27 cellular contexts compared by ENCODE assay signal in genomic region chr4:29453421-29453820, GRCh38.
"Had no signal": no experiment of that assay in that cellular context is flagged by ENCODE, and none has a peak within 500 bp of the region (broad histone marks: within the 10 kb centered on the region; RNA-seq: fewer than 3 reads in every experiment).

No MANE protein-coding gene starts in this region.

- H3K9me3 Mint-ChIP-seq: nephron, neural progenitor cell had no signal

- DNase-seq: cortex of kidney; dorsolateral prefrontal cortex; effector CD4-positive, alpha-beta T cell; foreskin keratinocyte; heart left ventricle; hippocampal formation; left cardiac atrium; left lung; mesendoderm; midbrain; naive thymus-derived CD4-positive, alpha-beta T cell; sigmoid colon; spleen; stimulated activated CD4-positive, alpha-beta T cell treated with anti-CD3 and anti-CD28 coated beads, Interleukin-4, amount 100 ng/mL, for 4 hours; upper lobe of left lung; uterus had no signal

- H3K36me3 Mint-ChIP-seq: neural progenitor cell; stimulated activated memory B cell treated with anti-CD40 and anti-IgM and Interleukin-4, amounts not matched to agents 10 μg/mL and 1 μg/mL and 100 μg/mL, for 72 hours had no signal

- H2AFZ ChIP-seq: neural progenitor cell, parathyroid adenoma had no signal

- H3K4me1 Mint-ChIP-seq: nephron; stimulated activated memory B cell treated with anti-CD40 and anti-IgM and Interleukin-4, amounts not matched to agents 10 μg/mL and 1 μg/mL and 100 μg/mL, for 72 hours had no signal

- H3K36me3 ChIP-seq: gastroesophageal sphincter, heart left ventricle, left lung, neural progenitor cell, right atrium auricular region, sigmoid colon, spleen, thoracic aorta, tibial nerve, upper lobe of left lung, uterus had no signal

- H3K27me3 ChIP-seq: dorsolateral prefrontal cortex, foreskin keratinocyte, gastroesophageal sphincter, heart left ventricle, left lung, neural progenitor cell, right atrium auricular region, sigmoid colon, spleen, tibial nerve, upper lobe of left lung, uterus had no signal

- H3K9ac ChIP-seq: neural progenitor cell, parathyroid adenoma had no signal

- H3K4me3 ChIP-seq: dorsolateral prefrontal cortex, gastroesophageal sphincter, heart left ventricle, left lung, neural progenitor cell, right atrium auricular region, sigmoid colon, skin epidermis, spleen, thoracic aorta, tibial nerve, upper lobe of left lung, uterus had no signal

- H3K4me2 ChIP-seq: neural progenitor cell had no signal

- ATAC-seq: foreskin keratinocyte; gastroesophageal sphincter; heart left ventricle; left cardiac atrium; left lung; naive thymus-derived CD4-positive, alpha-beta T cell; stimulated activated memory B cell treated with anti-CD40 and anti-IgM and Interleukin-4, amounts not matched to agents 10 μg/mL and 1 μg/mL and 100 μg/mL, for 72 hours had no signal

- H3K27me3 Mint-ChIP-seq: naive thymus-derived CD4-positive, alpha-beta T cell; progenitor cell of endocrine pancreas; stimulated activated memory B cell treated with anti-CD40 and anti-IgM and Interleukin-4, amounts not matched to agents 10 μg/mL and 1 μg/mL and 100 μg/mL, for 72 hours; stimulated activated naive CD8-positive, alpha-beta T cell treated with anti-CD3 and anti-CD28 coated beads, Interleukin-15, Interleukin-2, amounts not matched to agents 100 ng/mL and 50 ng/mL, for 24 hours had no signal

- H3K27ac ChIP-seq: dorsolateral prefrontal cortex, foreskin keratinocyte, gastroesophageal sphincter, heart left ventricle, left lung, neural progenitor cell, parathyroid adenoma, right atrium auricular region, sigmoid colon, skin epidermis, spleen, thoracic aorta, tibial nerve, upper lobe of left lung, uterus had no signal

- H3K9me3 ChIP-seq: gastroesophageal sphincter, right atrium auricular region, thoracic aorta, tibial nerve, upper lobe of left lung, uterus had no signal

- H3K4me3 Mint-ChIP-seq: naive thymus-derived CD4-positive, alpha-beta T cell; nephron; neural progenitor cell; stimulated activated memory B cell treated with anti-CD40 and anti-IgM and Interleukin-4, amounts not matched to agents 10 μg/mL and 1 μg/mL and 100 μg/mL, for 72 hours; stimulated activated naive CD8-positive, alpha-beta T cell treated with anti-CD3 and anti-CD28 coated beads, Interleukin-15, Interleukin-2, amounts not matched to agents 100 ng/mL and 50 ng/mL, for 24 hours had no signal

- H3K4me1 ChIP-seq: foreskin keratinocyte, gastroesophageal sphincter, heart left ventricle, left lung, neural progenitor cell, parathyroid adenoma, right atrium auricular region, sigmoid colon, spleen, tibial nerve, upper lobe of left lung, uterus had no signal

- H3K27ac Mint-ChIP-seq: naive thymus-derived CD4-positive, alpha-beta T cell; nephron; neural progenitor cell; progenitor cell of endocrine pancreas; stimulated activated memory B cell treated with anti-CD40 and anti-IgM and Interleukin-4, amounts not matched to agents 10 μg/mL and 1 μg/mL and 100 μg/mL, for 72 hours; stimulated activated naive CD8-positive, alpha-beta T cell treated with anti-CD3 and anti-CD28 coated beads, Interleukin-15, Interleukin-2, amounts not matched to agents 100 ng/mL and 50 ng/mL, for 24 hours had no signal
